16 cellular contexts compared by ENCODE assay signal in the genomic region with DNA sequence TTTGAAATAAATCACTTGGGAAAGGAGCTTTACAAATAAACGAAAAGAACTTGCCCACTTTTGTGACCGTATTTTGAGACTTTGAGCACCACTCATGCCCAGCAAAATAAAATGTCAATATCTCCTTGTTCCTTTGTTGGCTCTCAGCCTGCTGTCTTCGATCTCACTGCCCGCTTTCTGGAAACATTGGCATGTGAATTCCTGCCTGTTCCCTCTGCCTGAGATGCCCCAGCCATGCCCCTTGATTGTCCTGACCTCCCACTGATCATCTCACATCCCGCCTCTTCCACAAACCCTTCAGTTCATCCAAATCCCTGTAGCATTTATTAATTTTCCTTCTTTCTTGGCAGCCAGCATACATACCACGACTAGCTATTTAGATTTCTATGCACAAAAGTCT.
"Had no signal": no experiment of that assay in that cellular context is flagged by ENCODE, and none has a peak within 500 bp of the region (broad histone marks: within the 10 kb centered on the region; RNA-seq: fewer than 3 reads in every experiment).

No MANE protein-coding gene starts in this region.

- H3K36me3 ChIP-seq: colonic mucosa had no signal

- DNase-seq: activated CD4-positive, CD25-positive, alpha-beta regulatory T cell treated with anti-CD3 and anti-CD28 coated beads, Interleukin-2, amount 50 U/mL, for 72 hours; activated CD8-positive, alpha-beta memory T cell treated with anti-CD3 and anti-CD28 coated beads for 24 hours; activated gamma-delta T cell; activated T-cell treated with anti-CD3 and anti-CD28 coated beads for 4 hours; caudate nucleus; colonic mucosa; hypothalamus; stimulated activated CD4-positive, alpha-beta T cell treated with anti-CD3 and anti-CD28 coated beads, Interleukin-15, amount 100 ng/mL, for 24 hours; stimulated activated CD4-positive, alpha-beta T cell treated with anti-CD3 and anti-CD28 coated beads, Interleukin-4, amount 100 ng/mL, for 1 hour; T1000; testis had no signal

- H3K4me1 ChIP-seq: colonic mucosa, testis had no signal

- H3K9me3 ChIP-seq: colonic mucosa, esophagus muscularis mucosa, testis had no signal

- H3K36me3 Mint-ChIP-seq: activated naive CD4-positive, alpha-beta T cell treated with anti-CD3 and anti-CD28 coated beads, Interleukin-2, amount 50 U/mL, for 72 hours had no signal

- H3K4me3 Mint-ChIP-seq: mesothelial cell of epicardium; stimulated activated naive CD8-positive, alpha-beta T cell treated with anti-CD3 and anti-CD28 coated beads, Interleukin-15, Interleukin-2, amounts not matched to agents 100 ng/mL and 50 ng/mL, for 24 hours had no signal

- H3K27ac Mint-ChIP-seq: mesothelial cell of epicardium; stimulated activated naive CD8-positive, alpha-beta T cell treated with anti-CD3 and anti-CD28 coated beads, Interleukin-15, Interleukin-2, amounts not matched to agents 100 ng/mL and 50 ng/mL, for 24 hours had no signal

- H3K27ac ChIP-seq: colonic mucosa, testis had no signal

- H3K4me3 ChIP-seq: colonic mucosa, esophagus muscularis mucosa, lung, testis had no signal

- H3K27me3 ChIP-seq: colonic mucosa, esophagus muscularis mucosa, testis had no signal

- H3K9me3 Mint-ChIP-seq: activated naive CD4-positive, alpha-beta T cell treated with anti-CD3 and anti-CD28 coated beads, Interleukin-2, amount 50 U/mL, for 72 hours; stimulated activated naive CD8-positive, alpha-beta T cell treated with anti-CD3 and anti-CD28 coated beads, Interleukin-15, Interleukin-2, amounts not matched to agents 100 ng/mL and 50 ng/mL, for 24 hours had no signal

- H3K27me3 Mint-ChIP-seq: stimulated activated naive CD8-positive, alpha-beta T cell treated with anti-CD3 and anti-CD28 coated beads, Interleukin-15, Interleukin-2, amounts not matched to agents 100 ng/mL and 50 ng/mL, for 24 hours had no signal
